ENCODE assay signal across 6 cellular contexts in the genomic region with DNA sequence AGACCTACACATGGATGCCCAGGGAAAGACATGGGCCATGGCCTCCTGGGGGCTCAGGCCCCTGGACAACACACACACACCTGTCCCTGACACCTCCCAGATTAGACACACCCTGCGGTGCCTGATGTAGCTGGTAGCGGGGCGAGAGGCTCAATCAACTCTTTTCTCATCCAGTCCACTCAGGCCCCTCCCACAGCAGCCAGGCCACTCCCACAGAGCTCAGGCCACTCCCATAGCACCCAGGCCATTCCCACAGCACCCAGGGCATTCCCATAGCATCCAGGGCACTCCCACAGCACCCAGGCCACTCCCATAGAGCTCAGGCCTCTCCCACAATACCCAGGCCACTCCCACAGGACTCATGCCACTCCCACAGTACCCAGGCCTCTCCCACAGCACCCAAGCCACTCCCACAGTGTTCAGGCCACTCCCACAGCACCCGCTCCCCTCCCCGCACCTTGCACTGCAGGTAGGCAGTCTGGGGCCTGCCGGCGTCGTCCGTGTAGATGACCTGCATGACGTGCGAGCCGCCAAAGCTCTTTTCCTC. TPM values are rescaled to one million over a fixed set of nuclear protein-coding genes. Genes with fewer than 3 reads are reported as not detected.
DNase-seq lines count a peak whose midpoint lies in the region; ATAC-seq and TF ChIP-seq lines count a peak whose summit lies in the region.
"Not testable (repeated sequence)": the region's sequence is repeated elsewhere in the genome, so short reads cannot be mapped to it uniquely, and the experiment has no call there.

No MANE protein-coding gene starts in this region.

- not testable (repeated sequence) for H3K4me1 ChIP-seq in CD4-positive, CD25-positive, alpha-beta regulatory T cell (ENCODE audit: control insufficient read depth, insufficient read depth, low read length, poor library complexity, severe bottlenecking); sigmoid colon

- H3K36me3 ChIP-seq in CD4-positive, CD25-positive, alpha-beta regulatory T cell (ENCODE audit: control insufficient read depth, insufficient read depth, low read length); sigmoid colon: not testable (repeated sequence)

- DNase-seq in CD4-positive, CD25-positive, alpha-beta regulatory T cell: peak in 2 of 3 donors; percentile 36 to 51
- peak; percentile 16 for DNase-seq in activated CD8-positive, alpha-beta memory T cell treated with anti-CD3 and anti-CD28 coated beads, Interleukin-2, amount 50 U/mL, for 4 hours
- DNase-seq in glutamatergic neuron: peak; percentile 14
- DNase-seq in sigmoid colon: peak; percentile 33

- not testable (repeated sequence) for H3K4me3 ChIP-seq in CD4-positive, CD25-positive, alpha-beta regulatory T cell (ENCODE audit: low read depth, low read length); sigmoid colon

- ATAC-seq in CD4-positive, CD25-positive, alpha-beta regulatory T cell (ENCODE audit: low read depth in 2 of 2): peak; percentile 33 to 35
- ATAC-seq in GM21723 (IDR thresholded peaks at IDR 0.05; ENCODE audit: unreplicated experiment) (peak; percentile 40), HG03442 (IDR thresholded peaks at IDR 0.05; ENCODE audit: unreplicated experiment) (peak; percentile 41)

- TF ChIP-seq POLR2A in sigmoid colon (IDR thresholded peaks at IDR 0.05): not testable (repeated sequence)

- not testable (repeated sequence) for H3K4me1 Mint-ChIP-seq in CD4-positive, CD25-positive, alpha-beta regulatory T cell; glutamatergic neuron (ENCODE audit: low read depth, unreplicated experiment)

- H3K27me3 ChIP-seq in CD4-positive, CD25-positive, alpha-beta regulatory T cell (ENCODE audit: control insufficient read depth, insufficient read depth, low read length); sigmoid colon: not testable (repeated sequence)

- not testable (repeated sequence) for H3K27ac Mint-ChIP-seq in CD4-positive, CD25-positive, alpha-beta regulatory T cell; glutamatergic neuron (ENCODE audit: unreplicated experiment)

- not testable (repeated sequence) for H3K27me3 Mint-ChIP-seq in CD4-positive, CD25-positive, alpha-beta regulatory T cell; glutamatergic neuron (ENCODE audit: unreplicated experiment)

- TF ChIP-seq EP300 in sigmoid colon (IDR thresholded peaks at IDR 0.05): not testable (repeated sequence)

- not testable (repeated sequence) for H3K9me3 ChIP-seq in CD4-positive, CD25-positive, alpha-beta regulatory T cell (ENCODE audit: control insufficient read depth in 2 of 2, low read length in 2 of 2); sigmoid colon

- intact Hi-C loops in sigmoid colon (cut with DNase I): not testable (repeated sequence)

- not testable (repeated sequence) for H3K36me3 Mint-ChIP-seq in CD4-positive, CD25-positive, alpha-beta regulatory T cell; glutamatergic neuron (ENCODE audit: unreplicated experiment)

- not testable (repeated sequence) for H3K4me3 Mint-ChIP-seq in CD4-positive, CD25-positive, alpha-beta regulatory T cell; glutamatergic neuron (ENCODE audit: unreplicated experiment)

- 10 to 72% methylated on average over 3 of the region's 12 CpGs for WGBS in sigmoid colon, 2 donors

- H3K27ac ChIP-seq in CD4-positive, CD25-positive, alpha-beta regulatory T cell (ENCODE audit: insufficient read depth, low read length, poor library complexity, severe bottlenecking); sigmoid colon: not testable (repeated sequence)

- not testable (repeated sequence) for H3K9me3 Mint-ChIP-seq in CD4-positive, CD25-positive, alpha-beta regulatory T cell; glutamatergic neuron (ENCODE audit: unreplicated experiment)

- not testable (repeated sequence) for TF ChIP-seq CTCF in glutamatergic neuron (IDR thresholded peaks at IDR 0.05; ENCODE audit: partially characterized antibody, unreplicated experiment); sigmoid colon (IDR thresholded peaks at IDR 0.05)

RNA-seq across cellular contexts. Expression of gene POLR2J, which starts 11.9 kb away (rescaled TPM):
- 39.1 TPM for total RNA-seq in CD4-positive, CD25-positive, alpha-beta regulatory T cell
- polyA plus RNA-seq in CD4-positive, CD25-positive, alpha-beta regulatory T cell: 100 to 1,000 TPM in 3 of 4 donors, 10 to 100 TPM in 1; 73.9 to 109 (median 104) TPM
- 28.4 TPM for total RNA-seq in glutamatergic neuron (ENCODE audit: unreplicated experiment)
- total RNA-seq in sigmoid colon: 10 to 100 TPM in 3 of 4 donors, 1 to 10 TPM in 1; 9.9 to 29.3 (median 20.5) TPM
- 100 to 1,000 TPM in 2 of 3 donors, 10 to 100 TPM in 1; 75.1 to 190 (median 166) TPM for polyA plus RNA-seq in sigmoid colon

RNA-seq across cellular contexts. Expression of gene LRWD1, which starts 25.8 kb away (rescaled TPM):
- total RNA-seq in CD4-positive, CD25-positive, alpha-beta regulatory T cell: 12.9 TPM
- 10 to 100 TPM; 12.4 to 15.3 (median 13.7) TPM for polyA plus RNA-seq in CD4-positive, CD25-positive, alpha-beta regulatory T cell
- total RNA-seq in glutamatergic neuron (ENCODE audit: unreplicated experiment) (37.0 TPM), sigmoid colon (10 to 100 TPM in 1 of 4 donors, 1 to 10 TPM in 3; 7.2 to 19.4 (median 8.8) TPM)
- 10 to 100 TPM; 13.4 to 18.8 (median 16.2) TPM for polyA plus RNA-seq in sigmoid colon

RNA-seq across cellular contexts. Expression of gene ALKBH4, which starts 25.9 kb away (rescaled TPM):
- 7.4 TPM for total RNA-seq in CD4-positive, CD25-positive, alpha-beta regulatory T cell
- polyA plus RNA-seq in CD4-positive, CD25-positive, alpha-beta regulatory T cell: 10 to 100 TPM; 18.4 to 20.6 (median 19.4) TPM
- total RNA-seq in glutamatergic neuron (ENCODE audit: unreplicated experiment) (9.8 TPM), sigmoid colon (10 to 100 TPM in 3 of 4 donors, 1 to 10 TPM in 1; 8.0 to 26.7 (median 15.5) TPM)
- 10 to 100 TPM in 2 of 3 donors, 1 to 10 TPM in 1; 9.2 to 10.2 (median 10.2) TPM for polyA plus RNA-seq in sigmoid colon

RNA-seq across cellular contexts. Expression of gene RASA4B, which starts 27.0 kb away (rescaled TPM):
- total RNA-seq in CD4-positive, CD25-positive, alpha-beta regulatory T cell: 32.4 TPM
- polyA plus RNA-seq in CD4-positive, CD25-positive, alpha-beta regulatory T cell: 10 to 100 TPM in 1 of 4 donors, 1 to 10 TPM in 3; 8.0 to 14.2 (median 9.3) TPM
- total RNA-seq in glutamatergic neuron (ENCODE audit: unreplicated experiment) (40.1 TPM), sigmoid colon (10 to 100 TPM in 2 of 4 donors, 1 to 10 TPM in 2; 2.5 to 39.1 (median 12.9) TPM)
- 10 to 100 TPM; 11.4 to 24.4 (median 16.6) TPM for polyA plus RNA-seq in sigmoid colon

RNA-seq across cellular contexts. Expression of gene UPK3BL2, which starts 52.9 kb away (rescaled TPM):
- total RNA-seq in CD4-positive, CD25-positive, alpha-beta regulatory T cell: 98.1 TPM
- 1 to 10 TPM in 3 of 4 donors, under 1 TPM in 1; 0.86 to 3.3 (median 1.5) TPM for polyA plus RNA-seq in CD4-positive, CD25-positive, alpha-beta regulatory T cell
- total RNA-seq in glutamatergic neuron (ENCODE audit: unreplicated experiment) (11.4 TPM), sigmoid colon (10 to 100 TPM in 1 of 4 donors, 1 to 10 TPM in 2, under 1 TPM in 1; 0.99 to 10.9 (median 3.4) TPM)
- polyA plus RNA-seq in sigmoid colon: 10 to 100 TPM in 1 of 3 donors, not detected in 2; 14.2 TPM
